15 cellular contexts compared by ENCODE assay signal in the genomic region with DNA sequence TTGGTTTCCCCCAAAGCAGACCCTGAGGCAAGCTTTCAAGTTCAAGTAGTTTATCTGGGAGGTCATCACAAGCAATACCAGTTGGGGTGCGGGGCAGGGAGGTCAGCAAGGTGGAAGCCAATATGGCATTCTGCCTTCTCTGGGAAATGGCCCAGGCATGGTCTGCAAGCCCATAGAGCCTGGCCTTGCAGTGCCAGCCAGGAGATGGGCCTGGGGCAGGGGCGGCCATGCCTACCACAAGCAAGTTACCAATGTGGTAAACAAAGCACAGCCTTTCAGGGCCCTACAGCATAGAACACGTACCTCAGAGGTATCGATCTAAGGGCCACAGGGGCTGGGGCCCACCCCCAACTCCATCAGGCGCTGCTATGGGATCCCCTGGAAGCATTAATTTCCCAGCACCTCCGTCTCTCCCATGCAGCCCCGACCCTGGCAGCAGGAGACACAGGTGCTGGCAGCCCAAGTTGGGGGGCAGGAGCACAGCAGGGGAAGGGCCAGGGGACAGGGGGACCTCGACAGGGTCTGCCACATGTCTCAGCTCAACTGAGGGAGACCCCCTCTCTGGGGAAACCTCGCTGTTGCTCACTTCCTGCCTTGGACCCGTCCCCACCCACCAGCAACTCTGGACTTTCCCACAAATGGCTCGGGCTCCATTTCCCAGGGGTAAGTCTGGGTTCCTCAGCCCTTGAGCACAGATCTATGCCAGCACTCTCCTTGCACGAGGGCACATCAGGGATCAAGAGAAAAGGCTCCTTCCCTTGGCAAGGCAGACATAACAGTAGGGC.
DNase-seq lines count a peak whose midpoint lies in the region; ATAC-seq, FAIRE-seq and TF ChIP-seq lines count a peak whose summit lies in the region.
"Had no signal": no experiment of that assay in that cellular context is flagged by ENCODE, and none has a peak within 500 bp of the region (broad histone marks: within the 10 kb centered on the region; RNA-seq: fewer than 3 reads in every experiment).

No MANE protein-coding gene starts in this region.

- H4K20me1 ChIP-seq in BLaER1: no peaks in the 10 kb centered on the region
- no peaks in the 10 kb centered on the region for H4K20me1 ChIP-seq in GM12878 (ENCODE audit: control insufficient read depth, insufficient read depth)

- no peak for ATAC-seq in GM12878
- ATAC-seq in naive thymus-derived CD8-positive, alpha-beta T cell: no peak
- ATAC-seq in HG03045 (IDR thresholded peaks at IDR 0.05; ENCODE audit: unreplicated experiment): no peak

- H3K27ac Mint-ChIP-seq in CD14-positive monocyte (no peak overlapping the region), osteocyte (ENCODE audit: unreplicated experiment) (no peak overlapping the region)
- no peak overlapping the region for H3K27ac Mint-ChIP-seq in naive thymus-derived CD8-positive, alpha-beta T cell
- H3K27ac Mint-ChIP-seq: B cell; CD4-positive, alpha-beta memory T cell had no signal

- H3K9me3 Mint-ChIP-seq in CD14-positive monocyte (no peaks in the 10 kb centered on the region), osteocyte (ENCODE audit: unreplicated experiment) (no peaks in the 10 kb centered on the region)
- H3K9me3 Mint-ChIP-seq in naive thymus-derived CD8-positive, alpha-beta T cell: no peaks in the 10 kb centered on the region

- WGBS in GM12878 (ENCODE audit: insufficient coverage, insufficient replicate concordance, low lambda C conversion rate, missing lambda C conversion rate): 52% methylated on average over 12 of the region's 12 CpGs
- WGBS in trophoblast cell (ENCODE audit: extremely low coverage, insufficient coverage, insufficient read length): no CpG with 5 or more reads among the region's 12 CpGs

- SMC1A ChIA-PET in GM12878 (lab: Charles Lee; ENCODE audit: uncharacterized antibody, unreplicated experiment): no interaction called here

- intact Hi-C loops in CD14-positive monocyte (cut with micrococcal nuclease): no loop called here
- intact Hi-C loops in GM12878 (cut with micrococcal nuclease; ENCODE audit: unreplicated experiment): no loop called here

- TF ChIP-seq POLR2A in GM12878 (IDR thresholded peaks at IDR 0.05; ENCODE audit: low read depth, low read length): no peak

- no peak for TF ChIP-seq CTCF in CD14-positive monocyte (IDR thresholded peaks at IDR 0.05)
- TF ChIP-seq CTCF in GM12878 (IDR thresholded peaks at IDR 0.05 in 2 of 3, conservative IDR thresholded peaks at IDR 0.05 in 1 of 3; ENCODE audit: control insufficient read depth in 2 of 3, extremely low read depth in 1 of 3, insufficient read depth in 1 of 3, low read depth in 3 of 3, low read length in 3 of 3): no peak
- no peak for TF ChIP-seq CTCF in osteocyte (IDR thresholded peaks at IDR 0.05)

- DNase-seq in CD14-positive monocyte (ENCODE audit: low spot score): peak; percentile 15
- DNase-seq in GM12878 (ENCODE audit: low read depth, low spot score): no peak
- DNase-seq in trophoblast cell: no peak
- no peak for DNase-seq in osteocyte (ENCODE audit: extremely low spot score, unreplicated experiment)
- no peak for DNase-seq in naive thymus-derived CD8-positive, alpha-beta T cell
- no peak for DNase-seq in islet precursor cell
- DNase-seq: CD4-positive, alpha-beta memory T cell; DMS153; GDM1; GOT3 had no signal

- H2AK5ac ChIP-seq in trophoblast cell (ENCODE audit: low read length): peak overlapping the region; percentile 24

- no peak overlapping the region for H2BK12ac ChIP-seq in trophoblast cell (ENCODE audit: low read length)

- H3K36me3 ChIP-seq in BLaER1 (no peaks in the 10 kb centered on the region), GM12878 (ENCODE audit: control insufficient read depth in 2 of 2, insufficient read depth in 2 of 2, low read length in 1 of 2) (no peaks in the 10 kb centered on the region), trophoblast cell (ENCODE audit: control insufficient read depth in 1 of 2, insufficient read depth in 2 of 2, low read length in 2 of 2) (no peaks in the 10 kb centered on the region)
- H3K36me3 ChIP-seq: HAP-1 had no signal

- no peak for FAIRE-seq in GM12878 (lab: Jason Lieb, UNC)

- TF ChIP-seq EP300 in GM12878 (IDR thresholded peaks at IDR 0.05; ENCODE audit: borderline replicate concordance in 1 of 2, control insufficient read depth in 1 of 2, low read depth in 2 of 2, low read length in 2 of 2): no peak

- H3K4me1 ChIP-seq in BLaER1: peaks cover 51% of the 10 kb centered on the region
- H3K4me1 ChIP-seq in GM12878 (ENCODE audit: control insufficient read depth, insufficient read depth, low read length): peaks cover 31% of the 10 kb centered on the region
- H3K4me1 ChIP-seq in trophoblast cell (ENCODE audit: control insufficient read depth in 1 of 2, insufficient read depth in 2 of 2, low read length in 2 of 2): peaks cover 42 to 44% of the 10 kb centered on the region in 2 experiments
- H3K4me1 ChIP-seq: HAP-1 had no signal

- H3K14ac ChIP-seq in trophoblast cell (ENCODE audit: low read length): peak overlapping the region; percentile 27

- no peak overlapping the region for H3K23ac ChIP-seq in trophoblast cell (ENCODE audit: low read length)

- H3K36me3 Mint-ChIP-seq in CD14-positive monocyte: no peaks in the 10 kb centered on the region
- H3K36me3 Mint-ChIP-seq in osteocyte (ENCODE audit: unreplicated experiment): no peaks in the 10 kb centered on the region
- no peaks in the 10 kb centered on the region for H3K36me3 Mint-ChIP-seq in naive thymus-derived CD8-positive, alpha-beta T cell
- H3K36me3 Mint-ChIP-seq: CD4-positive, alpha-beta memory T cell had no signal

- H4K91ac ChIP-seq in trophoblast cell (ENCODE audit: low read depth, low read length): peak overlapping the region; percentile 15

- H2AFZ ChIP-seq in GM12878 (ENCODE audit: control insufficient read depth, low read depth, low read length) (no peak overlapping the region), trophoblast cell (ENCODE audit: insufficient read depth, low read length, poor library complexity) (no peak overlapping the region)

- H4K8ac ChIP-seq in trophoblast cell (ENCODE audit: low read depth, low read length): no peak overlapping the region

- no peak overlapping the region for H2BK120ac ChIP-seq in trophoblast cell (ENCODE audit: insufficient read depth, low read length, poor library complexity)

- POLR2A ChIA-PET in GM12878 (lab: Charles Lee): no interaction called here
- POLR2A ChIA-PET in naive thymus-derived CD8-positive, alpha-beta T cell (lab: Charles Lee): no interaction called here

- H3K79me2 ChIP-seq in GM12878 (ENCODE audit: control insufficient read depth, insufficient read depth, low read length): no peaks in the 10 kb centered on the region
- no peaks in the 10 kb centered on the region for H3K79me2 ChIP-seq in trophoblast cell (ENCODE audit: control insufficient read depth, insufficient read depth, low read length, poor library complexity)

- no peak for TF ChIP-seq RAD21 in GM12878 (IDR thresholded peaks at IDR 0.05; ENCODE audit: insufficient read depth, low read depth, low read length)

- H3K27me3 Mint-ChIP-seq in CD14-positive monocyte (ENCODE audit: low read depth in 3 of 3) (peaks cover 9 to 14% (median 10%) of the 10 kb centered on the region in 3 donors), osteocyte (ENCODE audit: unreplicated experiment) (peaks cover 26% of the 10 kb centered on the region)
- peaks cover 4 to 18% (median 12%) of the 10 kb centered on the region in 5 donors for H3K27me3 Mint-ChIP-seq in naive thymus-derived CD8-positive, alpha-beta T cell

- no peak overlapping the region for H4K12ac ChIP-seq in trophoblast cell (ENCODE audit: low read depth, low read length)

- RAD21 ChIA-PET in GM12878 (lab: Charles Lee; ENCODE audit: unreplicated experiment): interaction anchor here (1.5 kb wide), 1 partner anchor 14 kb away, joined by 3 read pairs; no protein-coding TSS in a partner anchor

- peaks cover 8% of the 10 kb centered on the region for H3K79me1 ChIP-seq in trophoblast cell (ENCODE audit: low read length)

- H3K4ac ChIP-seq in trophoblast cell (ENCODE audit: low read depth, low read length): no peak overlapping the region

- in situ Hi-C loops in GM12878 (cut with MboI): no loop called here

- H3K27ac ChIP-seq in BLaER1 (no peak overlapping the region), GM12878 (ENCODE audit: control insufficient read depth, insufficient read depth) (no peak overlapping the region), trophoblast cell (ENCODE audit: low read depth, low read length) (no peak overlapping the region)
- H3K27ac ChIP-seq: C4-2B had no signal

- no peak overlapping the region for H2BK5ac ChIP-seq in trophoblast cell (ENCODE audit: low read depth, low read length, poor library complexity)

- no peaks in the 10 kb centered on the region for H3K27me3 ChIP-seq in BLaER1
- H3K27me3 ChIP-seq in GM12878 (replicated peaks in 1 of 2; ENCODE audit: control insufficient read depth in 2 of 2, insufficient read depth in 2 of 2, low read length in 1 of 2): peaks cover 0 to 7% of the 10 kb centered on the region in 2 experiments; a peak in 1 of 4 replicates
- H3K27me3 ChIP-seq in trophoblast cell (ENCODE audit: insufficient read depth, low read length): no peaks in the 10 kb centered on the region

- H3K4me1 Mint-ChIP-seq in CD14-positive monocyte (no peaks in the 10 kb centered on the region), osteocyte (ENCODE audit: unreplicated experiment) (no peaks in the 10 kb centered on the region)
- peaks cover 0 to 4% (median 0%) of the 10 kb centered on the region in 4 donors for H3K4me1 Mint-ChIP-seq in naive thymus-derived CD8-positive, alpha-beta T cell
- H3K4me1 Mint-ChIP-seq: CD4-positive, alpha-beta memory T cell had no signal

- H3K9me3 ChIP-seq in BLaER1 (no peaks in the 10 kb centered on the region), GM12878 (replicated peaks; ENCODE audit: control insufficient read depth, insufficient read depth, low read length) (no peaks in the 10 kb centered on the region), trophoblast cell (ENCODE audit: insufficient read depth, low read depth, low read length) (peaks cover 6% of the 10 kb centered on the region)
- H3K9me3 ChIP-seq: HAP-1 had no signal

- CTCF ChIA-PET in GM12878 (lab: Yijun Ruan, JAX): no interaction called here

- no peak overlapping the region for H3K18ac ChIP-seq in trophoblast cell (ENCODE audit: low read length)

- H3K4me3 ChIP-seq in BLaER1 (no peak overlapping the region), GM12878 (no peak overlapping the region), trophoblast cell (ENCODE audit: low read depth, low read length) (no peak overlapping the region)
- H3K4me3 ChIP-seq: HAP-1 had no signal

- H3K4me3 Mint-ChIP-seq in CD14-positive monocyte: no peak overlapping the region
- no peak overlapping the region for H3K4me3 Mint-ChIP-seq in osteocyte (ENCODE audit: unreplicated experiment)
- no peak overlapping the region for H3K4me3 Mint-ChIP-seq in naive thymus-derived CD8-positive, alpha-beta T cell
- H3K4me3 Mint-ChIP-seq: B cell; CD4-positive, alpha-beta memory T cell had no signal

- H3K9ac ChIP-seq in BLaER1 (no peak overlapping the region), GM12878 (ENCODE audit: control insufficient read depth, insufficient read depth, low read length) (no peak overlapping the region), trophoblast cell (ENCODE audit: low read length) (no peak overlapping the region)

- BruUV-seq in GM12878 (replicated peaks; lab: Mats Ljungman, UMichigan): no TSS peak

- H3K4me2 ChIP-seq in BLaER1: peak overlapping the region; percentile 35
- H3K4me2 ChIP-seq in GM12878 (ENCODE audit: control insufficient read depth, insufficient read depth): no peak overlapping the region
- H3K4me2 ChIP-seq in trophoblast cell (ENCODE audit: low read length): no peak overlapping the region
